16 cellular contexts compared by ENCODE assay signal in the genomic region with DNA sequence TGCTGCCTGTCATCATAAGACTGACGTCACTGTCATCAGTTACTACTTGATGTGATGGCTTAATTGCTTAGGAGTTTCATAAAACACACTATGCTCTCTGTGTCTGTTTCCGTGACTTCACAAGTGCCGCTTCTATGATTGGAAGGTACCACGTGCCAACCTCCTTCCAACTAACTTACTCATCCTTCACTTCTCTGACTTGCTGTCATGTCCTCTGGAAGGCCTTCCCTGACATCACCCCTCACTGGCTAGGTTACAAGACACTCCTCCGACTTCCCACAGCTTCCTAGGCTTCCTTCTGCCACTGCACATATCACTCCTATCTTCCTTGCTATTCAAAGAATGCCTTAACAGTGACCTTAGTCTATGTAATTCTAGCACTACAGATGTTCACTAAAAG. TPM values are rescaled to one million over a fixed set of nuclear protein-coding genes. Genes with fewer than 3 reads are reported as not detected.
A peak's percentile ranks its signal among the peaks of the same experiment; 100 is the strongest.
DNase-seq lines count a peak whose midpoint lies in the region; ATAC-seq and TF ChIP-seq lines count a peak whose summit lies in the region.
"Had no signal": no experiment of that assay in that cellular context is flagged by ENCODE, and none has a peak within 500 bp of the region (broad histone marks: within the 10 kb centered on the region; RNA-seq: fewer than 3 reads in every experiment).

No MANE protein-coding gene starts in this region.

- peaks cover 43% of the 10 kb centered on the region for H3K36me3 ChIP-seq in ACC112 (ENCODE audit: insufficient read depth, low read length)
- H3K36me3 ChIP-seq in brain microvascular endothelial cell (replicated peaks): peaks cover 57% of the 10 kb centered on the region
- H3K36me3 ChIP-seq in upper lobe of left lung: peaks cover 57 to 99% (median 74%) of the 10 kb centered on the region in 4 donors

- no peak for TF ChIP-seq POLR2A in upper lobe of left lung (IDR thresholded peaks at IDR 0.05)

- DNase-seq in ELR (ENCODE audit: low read depth) (peak; percentile 79), brain microvascular endothelial cell (peak; percentile 95), iris pigment epithelial cell (ENCODE audit: low read depth) (peak; percentile 95), upper lobe of left lung (no peak), NCI-H146 (lab: John Stamatoyannopoulos, UW) (no peak), superior temporal gyrus (ENCODE audit: extremely low spot score) (no peak)
- DNase-seq: activated B cell treated with CpG ODN at 0.5 μM for 24 hours; NCI-H1105 treated with DMSO at 0.1 percent for 48 hours; NCI-H510A; OCI-M1; posterior cingulate gyrus; stimulated activated CD4-positive, alpha-beta T cell treated with anti-CD3 and anti-CD28 coated beads, Interleukin-1b, Interleukin-23, amount 100 ng/mL, for 48 hours had no signal

- ATAC-seq in upper lobe of left lung (ENCODE audit: low FRiP score in 2 of 2) (no peak), HG02885 (IDR thresholded peaks at IDR 0.05; ENCODE audit: poor library complexity, unreplicated experiment) (no peak)

- peak overlapping the region; percentile 84 for H3K27ac ChIP-seq in ACC112 (ENCODE audit: low read depth, low read length)
- peak overlapping the region; percentile 88 for H3K27ac ChIP-seq in brain microvascular endothelial cell
- H3K27ac ChIP-seq in upper lobe of left lung: no peak overlapping the region
- H3K27ac ChIP-seq: C4-2B had no signal

- no peak overlapping the region for H2AFZ ChIP-seq in ACC112 (ENCODE audit: low read length, unreplicated experiment)

- in situ Hi-C loops in brain microvascular endothelial cell (cut with HindIII; ENCODE audit: low pct_ligation_motif_present, low sequenced_read_pairs): no loop called here

- no peak for TF ChIP-seq CTCF in brain microvascular endothelial cell (IDR thresholded peaks at IDR 0.05; ENCODE audit: low read depth, low read length, missing control alignments)
- TF ChIP-seq CTCF in upper lobe of left lung (IDR thresholded peaks at IDR 0.05): no peak

- H3K4me3 ChIP-seq in ACC112 (ENCODE audit: low read depth, low read length): no peak overlapping the region
- H3K4me3 ChIP-seq in brain microvascular endothelial cell (ENCODE audit: low read depth, low read length): no peak overlapping the region
- no peak overlapping the region for H3K4me3 ChIP-seq in upper lobe of left lung
- H3K4me3 ChIP-seq: cardiac muscle cell had no signal

- peaks cover 28% of the 10 kb centered on the region for H3K4me1 ChIP-seq in ACC112 (ENCODE audit: control insufficient read depth, insufficient read depth, low read length, unreplicated experiment)
- H3K4me1 ChIP-seq in upper lobe of left lung: no peaks in the 10 kb centered on the region

- H3K27me3 ChIP-seq in ACC112 (ENCODE audit: insufficient read depth, low read length) (no peaks in the 10 kb centered on the region), brain microvascular endothelial cell (replicated peaks) (no peaks in the 10 kb centered on the region), upper lobe of left lung (no peaks in the 10 kb centered on the region)
- H3K27me3 ChIP-seq: cardiac muscle cell had no signal

- H3K9me3 ChIP-seq in upper lobe of left lung: no peaks in the 10 kb centered on the region

- no peak for TF ChIP-seq EP300 in upper lobe of left lung (IDR thresholded peaks at IDR 0.05)

- H3K79me2 ChIP-seq in ACC112 (ENCODE audit: control insufficient read depth, insufficient read depth, low read length, unreplicated experiment): no peaks in the 10 kb centered on the region

- WGBS in upper lobe of left lung, 2 donors: 82 to 93% methylated on average over 5 of the region's 5 CpGs

RNA-seq across cellular contexts. Expression of a gene that starts 20.4 kb away (rescaled TPM):
- 100 to 1,000 TPM in 4 of 6 donors, 10 to 100 TPM in 2; 56.3 to 122 (median 107) TPM for total RNA-seq in upper lobe of left lung

RNA-seq across cellular contexts. Expression of a gene that starts 25.8 kb away (rescaled TPM):
- total RNA-seq in upper lobe of left lung: 10 to 100 TPM in 4 of 6 donors, 1 to 10 TPM in 2; 9.4 to 12.2 (median 10.2) TPM

Comparison
In these comparisons a context has a peak if more than half of its experiments do, and no peak if none do; other contexts are left out.
1. H3K27ac ChIP-seq: peak in ACC112 (single experiment) and brain microvascular endothelial cell (single experiment); none in upper lobe of left lung (0 of 4).
2. DNase-seq: peak in ELR (single experiment), brain microvascular endothelial cell (single experiment) and iris pigment epithelial cell (single experiment); none in upper lobe of left lung (0 of 2), NCI-H146 (single experiment) and superior temporal gyrus (single experiment).